Comparison of ENCODE assay signal across 16 cellular contexts in the genomic region with DNA sequence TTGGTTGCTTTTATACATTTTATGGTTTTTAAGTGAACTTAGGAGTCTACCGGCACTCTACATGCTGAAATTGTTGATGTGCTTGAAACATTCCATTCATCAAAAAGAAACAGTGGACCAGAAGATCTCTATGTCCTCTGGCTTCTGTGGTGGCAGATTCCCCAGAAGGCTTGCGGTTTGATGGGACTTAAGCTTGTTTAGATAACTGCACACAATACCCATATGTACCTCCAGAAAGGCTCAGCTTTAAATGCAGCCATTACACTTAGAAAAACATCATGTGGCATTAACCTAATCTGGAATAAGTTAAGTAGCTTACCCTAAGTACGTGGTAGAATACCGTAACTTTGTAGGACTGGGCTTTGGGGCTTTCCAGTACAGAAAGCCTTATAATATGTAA.
"Had no signal": no experiment of that assay in that cellular context is flagged by ENCODE, and none has a peak within 500 bp of the region (broad histone marks: within the 10 kb centered on the region; RNA-seq: fewer than 3 reads in every experiment).

No MANE protein-coding gene starts in this region.

- H3K27me3 ChIP-seq: cardiac muscle cell, sigmoid colon, upper lobe of right lung had no signal

- H2AFZ ChIP-seq: parathyroid adenoma had no signal

- H3K9me3 ChIP-seq: sigmoid colon, upper lobe of right lung had no signal

- H3K4me3 ChIP-seq: cardiac muscle cell, sigmoid colon, upper lobe of right lung had no signal

- H3K9ac ChIP-seq: parathyroid adenoma had no signal

- H3K27ac ChIP-seq: cardiac muscle cell, parathyroid adenoma, sigmoid colon, upper lobe of right lung had no signal

- H3K4me1 ChIP-seq: parathyroid adenoma had no signal

- H3K79me2 ChIP-seq: parathyroid adenoma had no signal

- H3K36me3 ChIP-seq: cardiac muscle cell, sigmoid colon, upper lobe of right lung had no signal

- DNase-seq: activated CD4-positive, alpha-beta memory T cell treated with anti-CD3 and anti-CD28 coated beads for 36 hours; activated CD4-positive, alpha-beta T cell treated with anti-CD3 and anti-CD28 coated beads for 36 hours; activated CD8-positive, alpha-beta memory T cell treated with anti-CD3 and anti-CD28 coated beads, Interleukin-2, amount 10 ng/mL, durations not matched to agents 7 days and 5 days; activated naive CD4-positive, alpha-beta T cell treated with anti-CD3 and anti-CD28 coated beads for 36 hours; activated T-cell treated with anti-CD3 and anti-CD28 coated beads, Interleukin-2, amount 50 U/mL, for 1 hour; erythroblast; hippocampal formation; left ventricle myocardium superior; naive thymus-derived CD8-positive, alpha-beta T cell; sigmoid colon; stimulated activated CD4-positive, alpha-beta T cell treated with anti-CD3 and anti-CD28 coated beads, Interleukin-1b, Interleukin-23, amount 100 ng/mL, for 48 hours; stimulated activated naive CD8-positive, alpha-beta T cell treated with anti-CD3 and anti-CD28 coated beads, Interleukin-15, amount 100 ng/mL, for 72 hours; T-helper 9 cell; upper lobe of right lung had no signal
